In genomic region chrX:44875185-44875489, GRCh38 we compare ENCODE assay signal across 9 cellular contexts. TPM values are rescaled to one million over a fixed set of nuclear protein-coding genes. Genes with fewer than 3 reads are reported as not detected.
DNase-seq lines count a peak whose midpoint lies in the region; ATAC-seq and TF ChIP-seq lines count a peak whose summit lies in the region.
"Had no signal": no experiment of that assay in that cellular context is flagged by ENCODE, and none has a peak within 500 bp of the region (broad histone marks: within the 10 kb centered on the region; RNA-seq: fewer than 3 reads in every experiment).

No MANE protein-coding gene starts in this region.

- CTCF ChIA-PET in activated CD8-positive, alpha-beta memory T cell treated with anti-CD3 and anti-CD28 coated beads, Interleukin-2, amount 10 ng/mL, durations not matched to agents 7 days and 5 days (lab: Charles Lee), result interaction anchor here (1.3 kb wide), 1 partner anchor 193 kb away, joined by 5 read pairs; no protein-coding TSS in a partner anchor

- no peak for DNase-seq in activated CD8-positive, alpha-beta memory T cell treated with anti-CD3 and anti-CD28 coated beads, Interleukin-2, amount 10 ng/mL, durations not matched to agents 7 days and 5 days
- DNase-seq in activated CD8-positive, alpha-beta memory T cell treated with anti-CD3 and anti-CD28 coated beads for 24 hours, result no peak
- DNase-seq in adipocyte (ENCODE audit: low read depth), result peak; percentile 7
- DNase-seq in thyroid gland, result no peak
- no peak for DNase-seq in mucosa of gallbladder (ENCODE audit: low spot score)

- H3K9me3 ChIP-seq in adipocyte (ENCODE audit: control insufficient read depth, low read length) (no peaks in the 10 kb centered on the region), liver (ENCODE audit: control insufficient read depth in 4 of 4, low read length in 3 of 4) (no peaks in the 10 kb centered on the region), thyroid gland (no peaks in the 10 kb centered on the region)

- intact Hi-C loops in thyroid gland (cut with DNase I), result no loop called here

- ATAC-seq in activated CD8-positive, alpha-beta memory T cell treated with anti-CD3 and anti-CD28 coated beads, Interleukin-2, amount 10 ng/mL, durations not matched to agents 7 days and 5 days, result no peak
- ATAC-seq in HG02938 (IDR thresholded peaks at IDR 0.05; ENCODE audit: unreplicated experiment), result no peak
- no peak for ATAC-seq in GM19395 (IDR thresholded peaks at IDR 0.05; ENCODE audit: unreplicated experiment)

- peaks cover 11% of the 10 kb centered on the region for H3K36me3 Mint-ChIP-seq in activated CD8-positive, alpha-beta memory T cell treated with anti-CD3 and anti-CD28 coated beads, Interleukin-2, amount 10 ng/mL, durations not matched to agents 7 days and 5 days

- H3K27me3 ChIP-seq in adipocyte (replicated peaks; ENCODE audit: control insufficient read depth, insufficient read depth, low read length), result no peaks in the 10 kb centered on the region
- no peaks in the 10 kb centered on the region for H3K27me3 ChIP-seq in liver (ENCODE audit: control insufficient read depth in 4 of 4, insufficient read depth in 4 of 4, low read length in 3 of 4)
- no peaks in the 10 kb centered on the region for H3K27me3 ChIP-seq in thyroid gland

- peaks cover 28% of the 10 kb centered on the region for H3K4me1 ChIP-seq in adipocyte (ENCODE audit: control insufficient read depth, insufficient read depth, low read length)
- H3K4me1 ChIP-seq in liver (ENCODE audit: control insufficient read depth in 4 of 4, insufficient read depth in 4 of 4, low read length in 3 of 4), result peaks cover 0 to 30% (median 24%) of the 10 kb centered on the region in 4 donors
- H3K4me1 ChIP-seq in thyroid gland, result peaks cover 23 to 36% of the 10 kb centered on the region in 2 donors

- H3K4me3 ChIP-seq in adipocyte (ENCODE audit: low read length) (peak overlapping the region; percentile 88), liver (ENCODE audit: low read depth in 1 of 3, low read length in 3 of 3) (peak overlapping the region; percentile 71 to 95 (median 90)), thyroid gland (replicated peaks in 1 of 3) (peak overlapping the region in 2 of 3 donors; percentile 76 to 94)

- H3K36me3 ChIP-seq in adipocyte (ENCODE audit: control insufficient read depth, insufficient read depth, low read length, severe bottlenecking) (no peaks in the 10 kb centered on the region), liver (ENCODE audit: control insufficient read depth in 4 of 4, insufficient read depth in 3 of 4, low read depth in 1 of 4, low read length in 3 of 4) (no peaks in the 10 kb centered on the region), thyroid gland (no peaks in the 10 kb centered on the region)

- H3K9ac ChIP-seq in adipocyte (ENCODE audit: low read length) (peak overlapping the region; percentile 90), liver (ENCODE audit: low read depth in 1 of 2, low read length in 2 of 2) (peak overlapping the region in 1 of 2 donors; percentile 48)

- peak overlapping the region in 1 of 2 donors; percentile 100 for H3K27ac ChIP-seq in liver (ENCODE audit: low read depth in 1 of 2, low read length in 2 of 2)
- peak overlapping the region in 1 of 3 donors; percentile 99 for H3K27ac ChIP-seq in thyroid gland

- peak overlapping the region; percentile 90 for H3K4me3 Mint-ChIP-seq in activated CD8-positive, alpha-beta memory T cell treated with anti-CD3 and anti-CD28 coated beads, Interleukin-2, amount 10 ng/mL, durations not matched to agents 7 days and 5 days

- H3K27ac Mint-ChIP-seq in activated CD8-positive, alpha-beta memory T cell treated with anti-CD3 and anti-CD28 coated beads, Interleukin-2, amount 10 ng/mL, durations not matched to agents 7 days and 5 days, result peak overlapping the region; percentile 98

- TF ChIP-seq CTCF in liver (IDR thresholded peaks at IDR 0.05; ENCODE audit: low read depth, low read length, missing input control) (no peak), thyroid gland (IDR thresholded peaks at IDR 0.05) (no peak)

- no peaks in the 10 kb centered on the region for H3K9me3 Mint-ChIP-seq in activated CD8-positive, alpha-beta memory T cell treated with anti-CD3 and anti-CD28 coated beads, Interleukin-2, amount 10 ng/mL, durations not matched to agents 7 days and 5 days (ENCODE audit: low read depth)

- peaks cover 13% of the 10 kb centered on the region for H3K4me1 Mint-ChIP-seq in activated CD8-positive, alpha-beta memory T cell treated with anti-CD3 and anti-CD28 coated beads, Interleukin-2, amount 10 ng/mL, durations not matched to agents 7 days and 5 days

- 7% methylated on average over 5 of the region's 5 CpGs for WGBS in liver
- WGBS in thyroid gland, 2 donors, result 8 to 13% methylated on average over 5 of the region's 5 CpGs

- H3K27me3 Mint-ChIP-seq in activated CD8-positive, alpha-beta memory T cell treated with anti-CD3 and anti-CD28 coated beads, Interleukin-2, amount 10 ng/mL, durations not matched to agents 7 days and 5 days, result no peaks in the 10 kb centered on the region

- TF ChIP-seq POLR2A in thyroid gland (IDR thresholded peaks at IDR 0.05), result no peak

- TF ChIP-seq RAD21 in liver (IDR thresholded peaks at IDR 0.05), result no peak

TF ChIP-seq in liver, 16 proteins besides CTCF, POLR2A, EP300 and RAD21:
- no peak for TF ChIP-seq RXRA (IDR thresholded peaks at IDR 0.05)
- TF ChIP-seq NR2F2 (IDR thresholded peaks at IDR 0.05), result no peak
- TF ChIP-seq SP1 (IDR thresholded peaks at IDR 0.05), result no peak
- TF ChIP-seq ATF3 (IDR thresholded peaks at IDR 0.05), result no peak

RNA-seq across cellular contexts. Expression of gene KDM6A, which starts 2.1 kb away (rescaled TPM):
- 10 to 100 TPM; 25.9 to 33.7 TPM for total RNA-seq in activated CD8-positive, alpha-beta memory T cell treated with anti-CD3 and anti-CD28 coated beads, Interleukin-2, amount 10 ng/mL, durations not matched to agents 7 days and 5 days
- total RNA-seq in liver (10 to 100 TPM; 30.0 to 30.2 TPM), thyroid gland (10 to 100 TPM; 35.0 to 69.5 (median 48.1) TPM), mucosa of gallbladder (41.1 TPM)
- polyA plus RNA-seq in liver, result 1 to 10 TPM; 5.3 to 6.5 TPM

RNA-seq across cellular contexts. Expression of gene DUSP21, which starts 31.3 kb away (rescaled TPM):
- not detected for total RNA-seq in activated CD8-positive, alpha-beta memory T cell treated with anti-CD3 and anti-CD28 coated beads, Interleukin-2, amount 10 ng/mL, durations not matched to agents 7 days and 5 days
- total RNA-seq in liver (1 to 10 TPM in 1 of 2 donors, not detected in 1; 1.6 TPM), thyroid gland (not detected), mucosa of gallbladder (not detected)
- polyA plus RNA-seq in liver, result not detected
- total RNA-seq: lung had no signal
- polyA plus RNA-seq: lung had no signal
